Comparison of ENCODE assay signal across 6 cellular contexts in the genomic region with DNA sequence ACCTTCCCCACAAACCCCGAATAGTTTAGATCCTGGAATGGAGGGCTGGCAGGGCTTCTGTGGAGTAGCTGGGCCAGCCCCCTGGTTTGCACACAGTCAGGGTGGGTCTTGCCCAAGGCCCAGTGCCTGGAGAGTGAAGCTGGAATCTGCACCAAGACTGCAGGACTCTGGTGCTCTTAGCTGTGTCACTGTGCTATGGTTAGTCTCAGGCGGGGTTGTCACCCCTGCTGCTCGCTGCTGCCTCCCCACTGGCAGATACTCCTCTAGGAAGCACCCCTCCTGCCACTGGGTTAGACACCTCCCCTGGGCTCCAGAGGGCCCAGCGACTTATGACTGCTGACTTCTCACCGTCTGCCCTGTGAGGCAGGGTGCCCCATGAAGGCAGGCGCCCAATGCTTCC. TPM values are rescaled to one million over a fixed set of nuclear protein-coding genes. Genes with fewer than 3 reads are reported as not detected.
"Had no signal": no experiment of that assay in that cellular context is flagged by ENCODE, and none has a peak within 500 bp of the region (broad histone marks: within the 10 kb centered on the region; RNA-seq: fewer than 3 reads in every experiment).

No MANE protein-coding gene starts in this region.

RNA-seq across cellular contexts. Expression of a gene that starts 0.8 kb away (rescaled TPM):
- total RNA-seq: HepG2, HT-29, HT1080, IMR-90, K562 had no signal
- polyA plus RNA-seq: HepG2, IgD-negative memory B cell, IMR-90, K562 had no signal
